Comparison of ENCODE assay signal across 19 cellular contexts in the genomic region with DNA sequence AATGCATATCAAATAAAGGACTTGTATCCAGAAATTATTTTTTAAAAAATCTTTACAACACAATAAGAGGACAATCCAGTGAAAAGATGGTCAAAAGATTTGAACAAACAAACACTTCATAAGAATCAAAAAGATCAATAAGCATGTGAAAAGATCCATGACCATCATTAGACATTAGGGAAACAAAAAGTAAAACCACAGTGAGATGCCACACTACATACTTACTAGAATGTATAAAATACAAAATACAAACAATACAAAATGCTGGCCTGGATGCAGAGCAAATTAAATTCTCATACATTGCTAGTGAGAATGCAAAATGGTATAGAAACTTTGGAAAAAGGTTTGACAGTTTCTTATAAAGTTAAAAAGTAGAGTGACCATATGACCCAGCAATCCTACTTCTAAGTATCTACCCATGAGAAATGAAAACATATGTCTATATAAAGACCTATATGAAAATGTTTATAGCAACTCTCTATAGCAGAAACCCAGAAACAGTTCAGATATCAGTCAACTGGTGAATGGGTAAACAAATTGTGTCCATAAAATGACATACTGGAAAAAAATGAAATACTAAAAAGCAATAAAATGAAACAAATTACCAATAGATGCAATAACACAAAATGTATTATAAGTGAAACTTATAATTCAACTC.
DNase-seq lines count a peak whose midpoint lies in the region; ATAC-seq, FAIRE-seq and TF ChIP-seq lines count a peak whose summit lies in the region.
"Had no signal": no experiment of that assay in that cellular context is flagged by ENCODE, and none has a peak within 500 bp of the region (broad histone marks: within the 10 kb centered on the region; RNA-seq: fewer than 3 reads in every experiment).

No MANE protein-coding gene starts in this region.

- peaks cover 80% of the 10 kb centered on the region for H3K36me3 Mint-ChIP-seq in activated T-helper 17 cell treated with anti-CD3 and anti-CD28 coated beads, Interleukin-2, amount 50 U/mL, for 72 hours (ENCODE audit: low read depth)
- peaks cover 67% of the 10 kb centered on the region for H3K36me3 Mint-ChIP-seq in Caco-2 (ENCODE audit: insufficient read depth, unreplicated experiment)

- peak overlapping the region; percentile 52 for H3K4me3 Mint-ChIP-seq in activated T-helper 17 cell treated with anti-CD3 and anti-CD28 coated beads, Interleukin-2, amount 50 U/mL, for 72 hours
- H3K4me3 Mint-ChIP-seq in Caco-2 (ENCODE audit: unreplicated experiment), result no peak overlapping the region

- CTCF ChIA-PET in A549 (lab: Yijun Ruan, JAX) (interaction anchor here (0.9 to 1.6 kb wide), 3 partner anchors 118 to 165 kb away, joined by 3 to 7 read pairs (median 3); no protein-coding TSS in a partner anchor), Caco-2 (lab: Charles Lee) (no interaction called here)

- no peaks in the 10 kb centered on the region for H3K9me2 ChIP-seq in hepatocyte (replicated peaks; ENCODE audit: insufficient read depth)
- H3K9me2 ChIP-seq: SK-N-SH had no signal

- peaks cover 8% of the 10 kb centered on the region for H3K9me3 Mint-ChIP-seq in activated T-helper 17 cell treated with anti-CD3 and anti-CD28 coated beads, Interleukin-2, amount 50 U/mL, for 72 hours
- peaks cover 26% of the 10 kb centered on the region for H3K9me3 Mint-ChIP-seq in Caco-2 (ENCODE audit: unreplicated experiment)

- peaks cover 47% of the 10 kb centered on the region for H3K4me1 Mint-ChIP-seq in activated T-helper 17 cell treated with anti-CD3 and anti-CD28 coated beads, Interleukin-2, amount 50 U/mL, for 72 hours
- H3K4me1 Mint-ChIP-seq in Caco-2 (ENCODE audit: low read depth, unreplicated experiment), result no peaks in the 10 kb centered on the region

- FAIRE-seq in A549 (lab: Jason Lieb, UNC), result no peak

- no peak overlapping the region for H3K4me3 ChIP-seq in A549
- no peak overlapping the region for H3K4me3 ChIP-seq in hepatocyte
- H3K4me3 ChIP-seq in ascending aorta, result no peak overlapping the region
- H3K4me3 ChIP-seq in Caco-2 (ENCODE audit: low read depth, low read length), result no peak overlapping the region

- DNase-seq in A549 (ENCODE audit: low read depth in 1 of 2, low spot score in 1 of 2), result no peak
- DNase-seq in amygdala (lab: John Stamatoyannopoulos, UW), result no peak
- DNase-seq in hepatocyte (ENCODE audit: low spot score), result no peak
- no peak for DNase-seq in ascending aorta (ENCODE audit: low spot score in 2 of 2)
- no peak for DNase-seq in Caco-2
- DNase-seq: C1 segment of cervical spinal cord, DMS79 treated with DMSO at 0.1 percent for 48 hours, GOT3, KBM-7, MV-4-11, NCI-H1694 treated with DMSO at 0.1 percent for 48 hours, NCI-H524, NCI-H82, SHP77, SK-N-SH had no signal

- TF ChIP-seq RAD21 in A549 (conservative IDR thresholded peaks at IDR 0.05 in 1 of 2, IDR thresholded peaks at IDR 0.05 in 1 of 2), result no peak

- H3K4me2 ChIP-seq in A549 (peak overlapping the region; percentile 58), hepatocyte (no peak overlapping the region)
- H3K4me2 ChIP-seq: SK-N-SH had no signal

- H4K20me1 ChIP-seq in hepatocyte (ENCODE audit: insufficient read depth, poor library complexity, severe bottlenecking), result no peaks in the 10 kb centered on the region

- no peak overlapping the region for H2AFZ ChIP-seq in hepatocyte

- POLR2A ChIA-PET in A549 (lab: Yijun Ruan, JAX) (no interaction called here), Caco-2 (lab: Charles Lee) (no interaction called here)

- peaks cover 57% of the 10 kb centered on the region for H3K4me1 ChIP-seq in A549
- no peaks in the 10 kb centered on the region for H3K4me1 ChIP-seq in hepatocyte (ENCODE audit: insufficient read depth)
- no peaks in the 10 kb centered on the region for H3K4me1 ChIP-seq in ascending aorta
- 0 out of 2 replicates have a peak, but pooled peaks cover 5% of the 10 kb centered on the region for H3K4me1 ChIP-seq in Caco-2

- no peak for ATAC-seq in A549
- peak; percentile 70 for ATAC-seq in GM18498 (IDR thresholded peaks at IDR 0.05; ENCODE audit: unreplicated experiment)
- peak; percentile 70 for ATAC-seq in HG03354 (IDR thresholded peaks at IDR 0.05; ENCODE audit: poor library complexity, severe bottlenecking, unreplicated experiment)
- ATAC-seq in activated T-helper 17 cell treated with anti-CD3 and anti-CD28 coated beads, Interleukin-2, amount 50 U/mL, for 72 hours (replicated peaks), result peak; percentile 67
- ATAC-seq: HCT116 had no signal

- TF ChIP-seq CTCF in A549 (IDR thresholded peaks at IDR 0.05) (no peak), hepatocyte (IDR thresholded peaks at IDR 0.05; ENCODE audit: poor library complexity) (no peak), ascending aorta (IDR thresholded peaks at IDR 0.05) (no peak), Caco-2 (IDR thresholded peaks at IDR 0.05; ENCODE audit: insufficient read depth in 1 of 2, low read depth in 1 of 2, low read length in 1 of 2, severe bottlenecking in 1 of 2, unreplicated experiment in 1 of 2) (no peak)

- TF ChIP-seq EP300 in A549 (IDR thresholded peaks at IDR 0.05), result no peak

- no peaks in the 10 kb centered on the region for H3K36me3 ChIP-seq in hepatocyte (replicated peaks; ENCODE audit: insufficient read depth, low read depth)
- H3K36me3 ChIP-seq in ascending aorta, result no peaks in the 10 kb centered on the region
- no peaks in the 10 kb centered on the region for H3K36me3 ChIP-seq in Caco-2 (ENCODE audit: control insufficient read depth, insufficient read depth, low read length)

- H3K27ac ChIP-seq in A549 (peak overlapping the region; percentile 41 to 50; a peak in 3 of 6 replicates), hepatocyte (no peak overlapping the region), ascending aorta (no peak overlapping the region)

- peak overlapping the region; percentile 67 for H3K27ac Mint-ChIP-seq in activated T-helper 17 cell treated with anti-CD3 and anti-CD28 coated beads, Interleukin-2, amount 50 U/mL, for 72 hours
- H3K27ac Mint-ChIP-seq in Caco-2 (ENCODE audit: unreplicated experiment), result no peak overlapping the region

- H3K27me3 ChIP-seq in hepatocyte (no peaks in the 10 kb centered on the region), ascending aorta (no peaks in the 10 kb centered on the region), Caco-2 (replicated peaks; ENCODE audit: control insufficient read depth, insufficient read depth, low read length) (no peaks in the 10 kb centered on the region)

- H3K27me3 Mint-ChIP-seq in activated T-helper 17 cell treated with anti-CD3 and anti-CD28 coated beads, Interleukin-2, amount 50 U/mL, for 72 hours, result no peaks in the 10 kb centered on the region
- H3K27me3 Mint-ChIP-seq in Caco-2 (ENCODE audit: insufficient read depth, unreplicated experiment), result no peaks in the 10 kb centered on the region

- peaks cover 72% of the 10 kb centered on the region for H3K79me2 ChIP-seq in hepatocyte

- BruUV-seq in Caco-2 (replicated peaks; lab: Mats Ljungman, UMichigan), result no TSS peak

- intact Hi-C loops in ascending aorta (cut with DNase I) (no loop called here), Caco-2 (cut with micrococcal nuclease; ENCODE audit: unreplicated experiment) (no loop called here)

- H3K9me3 ChIP-seq in A549, result 0 out of 3 replicates have a peak, but pooled peaks cover 2% of the 10 kb centered on the region
- H3K9me3 ChIP-seq in hepatocyte (ENCODE audit: low read depth), result no peaks in the 10 kb centered on the region
- H3K9me3 ChIP-seq in ascending aorta, result peaks cover 0 to 14% of the 10 kb centered on the region in 2 donors
- H3K9me3 ChIP-seq in Caco-2, result no peaks in the 10 kb centered on the region
- H3K9me3 ChIP-seq: SK-N-SH had no signal

- TF ChIP-seq POLR2A in A549 (IDR thresholded peaks at IDR 0.05; ENCODE audit: low read length), result no peak

TF ChIP-seq in A549, 52 proteins besides CTCF, POLR2A, EP300 and RAD21:
- no peak for TF ChIP-seq HOXB5 (CRISPR knock-in tag; IDR thresholded peaks at IDR 0.05)
- no peak for TF ChIP-seq TFCP2L1 (CRISPR knock-in tag; IDR thresholded peaks at IDR 0.05)
TF ChIP-seq in A549: peak in this region for 0.

Comparison
In these comparisons a context has a peak if more than half of its experiments do, and no peak if none do; other contexts are left out.
1. ATAC-seq: peak in GM18498 (single experiment), HG03354 (single experiment) and activated T-helper 17 cell treated with anti-CD3 and anti-CD28 coated beads, Interleukin-2, amount 50 U/mL, for 72 hours (single experiment); none in A549 (0 of 2).
2. H3K27ac ChIP-seq: peak in A549 (2 of 2); none in hepatocyte (single experiment) and ascending aorta (0 of 2).